25 cellular contexts compared by ENCODE assay signal in the genomic region with DNA sequence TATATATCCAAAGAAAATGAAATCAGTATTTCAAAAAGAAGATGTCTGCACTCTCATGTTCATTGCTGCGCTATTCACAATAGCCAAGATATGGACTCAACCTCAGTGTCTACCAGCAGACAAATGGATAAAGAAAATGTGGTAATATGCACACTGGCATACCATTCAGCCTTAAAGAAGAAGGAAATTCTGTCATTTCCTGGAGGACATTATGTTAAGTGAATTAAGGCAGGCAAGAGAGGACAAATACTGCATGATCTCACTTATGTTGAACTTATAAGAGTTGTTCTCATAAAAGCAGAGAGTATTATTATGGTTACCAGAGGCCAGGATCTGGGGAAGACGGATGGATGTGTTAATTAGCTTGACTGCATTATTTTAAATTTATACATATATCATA.
DNase-seq lines count a peak whose midpoint lies in the region; TF ChIP-seq lines count a peak whose summit lies in the region.
"Had no signal": no experiment of that assay in that cellular context is flagged by ENCODE, and none has a peak within 500 bp of the region (broad histone marks: within the 10 kb centered on the region; RNA-seq: fewer than 3 reads in every experiment).

No MANE protein-coding gene starts in this region.

- POLR2A ChIA-PET in A673 (lab: Charles Lee; ENCODE audit: low non-redundant PET), result no interaction called here

- H3K4me1 ChIP-seq in A673 (ENCODE audit: insufficient read depth, low read length, poor library complexity, severe bottlenecking) (peaks cover 16% of the 10 kb centered on the region), Loucy (ENCODE audit: insufficient read depth, low read length, poor library complexity, severe bottlenecking) (peaks cover 7% of the 10 kb centered on the region), neuronal stem cell (ENCODE audit: control insufficient read depth in 2 of 2, insufficient read depth in 1 of 2, low read depth in 1 of 2, low read length in 2 of 2) (no peaks in the 10 kb centered on the region)
- H3K4me1 ChIP-seq: A549, BE2C, BLaER1, Caco-2 had no signal

- intact Hi-C loops in A673 (cut with micrococcal nuclease; ENCODE audit: unreplicated experiment), result no loop called here

- H4K8ac ChIP-seq in neuronal stem cell (ENCODE audit: low read depth, low read length), result no peak overlapping the region

- H3K36me3 ChIP-seq in A673 (ENCODE audit: insufficient read depth, low read length, poor library complexity, severe bottlenecking) (no peaks in the 10 kb centered on the region), Loucy (ENCODE audit: insufficient read depth, low read length) (no peaks in the 10 kb centered on the region), neuronal stem cell (replicated peaks in 1 of 2; ENCODE audit: control insufficient read depth in 2 of 2, insufficient read depth in 2 of 2, low read length in 2 of 2) (no peaks in the 10 kb centered on the region)
- H3K36me3 ChIP-seq: BE2C, BLaER1 had no signal

- no peak overlapping the region for H2BK5ac ChIP-seq in neuronal stem cell (ENCODE audit: low read length)

- H3K27me3 ChIP-seq in A673 (replicated peaks; ENCODE audit: insufficient read depth, low read depth, low read length, poor library complexity) (no peaks in the 10 kb centered on the region), Loucy (ENCODE audit: insufficient read depth, low read length, poor library complexity, severe bottlenecking) (no peaks in the 10 kb centered on the region), neuronal stem cell (ENCODE audit: control insufficient read depth in 3 of 3, insufficient read depth in 3 of 3, low read depth in 1 of 3, low read length in 3 of 3) (no peaks in the 10 kb centered on the region)
- H3K27me3 ChIP-seq: BE2C, BLaER1 had no signal

- H3K79me1 ChIP-seq in neuronal stem cell (ENCODE audit: low read depth, low read length), result no peaks in the 10 kb centered on the region

- H3K14ac ChIP-seq in neuronal stem cell (ENCODE audit: low read length), result no peak overlapping the region

- no peaks in the 10 kb centered on the region for H4K20me1 ChIP-seq in Loucy (ENCODE audit: insufficient read depth, low read length, poor library complexity, severe bottlenecking)
- H4K20me1 ChIP-seq: BLaER1 had no signal

- no TSS peak for BruUV-seq in A673 (replicated peaks; lab: Mats Ljungman, UMichigan)

- H3K18ac ChIP-seq in neuronal stem cell (ENCODE audit: low read length), result no peak overlapping the region

- H2BK15ac ChIP-seq in neuronal stem cell (ENCODE audit: low read length), result no peak overlapping the region

- H3K36me3 Mint-ChIP-seq in endothelial cell (ENCODE audit: low read depth, unreplicated experiment), result no peaks in the 10 kb centered on the region
- H3K36me3 Mint-ChIP-seq: CD14-positive monocyte; CD4-positive, alpha-beta memory T cell; CD4-positive, CD25-positive, alpha-beta regulatory T cell; CD8-positive, alpha-beta memory T cell had no signal

- no peak overlapping the region for H3K9ac ChIP-seq in Loucy (ENCODE audit: low read depth, low read length, poor library complexity, severe bottlenecking)
- no peak overlapping the region for H3K9ac ChIP-seq in neuronal stem cell (ENCODE audit: low read depth, low read length, poor library complexity)
- H3K9ac ChIP-seq: BLaER1 had no signal

- no CpG with 5 or more reads among the region's 2 CpGs for WGBS in neuronal stem cell (ENCODE audit: extremely low coverage in 2 of 2, insufficient read length in 2 of 2, insufficient replicate concordance in 1 of 2), 2 donors

- 0 out of 2 replicates have a peak overlapping the region, but pooled peaks have one; percentile 46 for H2AFZ ChIP-seq in Loucy (ENCODE audit: low read length)
- peak overlapping the region; percentile 35 for H2AFZ ChIP-seq in neuronal stem cell (ENCODE audit: low read length)

- DNase-seq in A673 (ENCODE audit: low spot score) (peak; percentile 77), endothelial cell (ENCODE audit: low spot score) (no peak), neuronal stem cell (ENCODE audit: low spot score) (no peak), foreskin fibroblast (no peak), COLO829 (ENCODE audit: low spot score) (no peak), NCI-H526 treated with DMSO at 0.1 percent for 48 hours (lab: John Stamatoyannopoulos, UW) (no peak)
- DNase-seq: ACHN; BE2C; C1 segment of cervical spinal cord; Caco-2; Calu3; CD4-positive, alpha-beta memory T cell; CD4-positive, CD25-positive, alpha-beta regulatory T cell; CD8-positive, alpha-beta memory T cell; DMS53; DMS79; DND-41; EL; GDM1 had no signal

- CTCF ChIA-PET in A673 (lab: Charles Lee), result no interaction called here

- H3K9me2 ChIP-seq in Loucy (replicated peaks; ENCODE audit: low read depth, low read length), result no peaks in the 10 kb centered on the region

- no peaks in the 10 kb centered on the region for H3K79me2 ChIP-seq in Loucy (ENCODE audit: insufficient read depth, low read length)

- no peak overlapping the region for H3K27ac ChIP-seq in A673 (ENCODE audit: low read depth, low read length, poor library complexity, severe bottlenecking)
- H3K27ac ChIP-seq in neuronal stem cell (replicated peaks; ENCODE audit: low read length), result no peak overlapping the region
- H3K27ac ChIP-seq: 22Rv1, A549, BLaER1 had no signal

- no peak overlapping the region for H2BK12ac ChIP-seq in neuronal stem cell (ENCODE audit: low read length)

- no peaks in the 10 kb centered on the region for H3K27me3 Mint-ChIP-seq in endothelial cell (ENCODE audit: unreplicated experiment)
- H3K27me3 Mint-ChIP-seq: CD4-positive, alpha-beta memory T cell; CD4-positive, CD25-positive, alpha-beta regulatory T cell; CD8-positive, alpha-beta memory T cell had no signal

- H3F3A ChIP-seq in Loucy (ENCODE audit: low read depth), result no peaks in the 10 kb centered on the region

- H3K27ac Mint-ChIP-seq in endothelial cell (ENCODE audit: unreplicated experiment), result peak overlapping the region; percentile 25
- H3K27ac Mint-ChIP-seq: CD14-positive monocyte; CD4-positive, alpha-beta memory T cell; CD4-positive, CD25-positive, alpha-beta regulatory T cell; CD8-positive, alpha-beta memory T cell had no signal

- H3K4me3 Mint-ChIP-seq in endothelial cell (ENCODE audit: unreplicated experiment), result no peak overlapping the region
- H3K4me3 Mint-ChIP-seq: CD14-positive monocyte; CD4-positive, alpha-beta memory T cell; CD4-positive, CD25-positive, alpha-beta regulatory T cell; CD8-positive, alpha-beta memory T cell had no signal

- no peak overlapping the region for H2AK5ac ChIP-seq in neuronal stem cell (ENCODE audit: low read depth, low read length)

- TF ChIP-seq CTCF in A673 (conservative IDR thresholded peaks at IDR 0.05; ENCODE audit: low read depth, low read length) (no peak), Loucy (conservative IDR thresholded peaks at IDR 0.05; ENCODE audit: low read length) (no peak), endothelial cell (IDR thresholded peaks at IDR 0.05; ENCODE audit: unreplicated experiment) (no peak), foreskin fibroblast (IDR thresholded peaks at IDR 0.05; ENCODE audit: low read depth, low read length) (no peak)

- no peak overlapping the region for H4K91ac ChIP-seq in neuronal stem cell (ENCODE audit: low read depth, low read length, poor library complexity)

- H3K9me3 ChIP-seq in A673 (ENCODE audit: low read depth, low read length, poor library complexity, severe bottlenecking) (no peaks in the 10 kb centered on the region), Loucy (ENCODE audit: insufficient read depth, low read depth, low read length) (no peaks in the 10 kb centered on the region), neuronal stem cell (replicated peaks in 1 of 2; ENCODE audit: control insufficient read depth in 2 of 2, insufficient read depth in 1 of 2, low read depth in 1 of 2, low read length in 2 of 2) (no peaks in the 10 kb centered on the region)
- H3K9me3 ChIP-seq: A549, BE2C, BLaER1, Caco-2 had no signal

- H3K9me3 Mint-ChIP-seq in endothelial cell (ENCODE audit: unreplicated experiment), result no peaks in the 10 kb centered on the region

- H3K4ac ChIP-seq in neuronal stem cell (ENCODE audit: low read length), result no peak overlapping the region

- H3K4me3 ChIP-seq in A673 (ENCODE audit: low read depth, low read length, poor library complexity, severe bottlenecking), result no peak overlapping the region
- no peak overlapping the region for H3K4me3 ChIP-seq in Loucy (ENCODE audit: low read length, poor library complexity, severe bottlenecking)
- H3K4me3 ChIP-seq in neuronal stem cell (ENCODE audit: low read length in 2 of 2), result no peak overlapping the region
- H3K4me3 ChIP-seq in foreskin fibroblast (ENCODE audit: low read depth in 1 of 2, low read length in 2 of 2), result no peak overlapping the region
- H3K4me3 ChIP-seq: A549, BLaER1, GM12878 had no signal

- H3K23ac ChIP-seq in neuronal stem cell (ENCODE audit: low read depth, low read length, poor library complexity), result no peak overlapping the region

- peaks cover 33% of the 10 kb centered on the region for H3K4me1 Mint-ChIP-seq in endothelial cell (ENCODE audit: unreplicated experiment)
- H3K4me1 Mint-ChIP-seq: CD14-positive monocyte; CD4-positive, alpha-beta memory T cell; CD4-positive, CD25-positive, alpha-beta regulatory T cell; CD8-positive, alpha-beta memory T cell had no signal

- H2BK120ac ChIP-seq in neuronal stem cell (ENCODE audit: low read depth, low read length), result no peak overlapping the region

- no peak overlapping the region for H3K4me2 ChIP-seq in Loucy (ENCODE audit: low read depth, low read length, poor library complexity, severe bottlenecking)
- no peak overlapping the region for H3K4me2 ChIP-seq in neuronal stem cell (ENCODE audit: insufficient read depth, low read length, poor library complexity, severe bottlenecking)
- H3K4me2 ChIP-seq: A549, BLaER1 had no signal
